ENCODE assay signal across 10 cellular contexts in genomic region chr1:178870944-178871343, GRCh38. TPM values are rescaled to one million over a fixed set of nuclear protein-coding genes. Genes with fewer than 3 reads are reported as not detected.
DNase-seq lines count a peak whose midpoint lies in the region; ATAC-seq, FAIRE-seq and TF ChIP-seq lines count a peak whose summit lies in the region.
"Had no signal": no experiment of that assay in that cellular context is flagged by ENCODE, and none has a peak within 500 bp of the region (broad histone marks: within the 10 kb centered on the region; RNA-seq: fewer than 3 reads in every experiment).

A gene with protein sequence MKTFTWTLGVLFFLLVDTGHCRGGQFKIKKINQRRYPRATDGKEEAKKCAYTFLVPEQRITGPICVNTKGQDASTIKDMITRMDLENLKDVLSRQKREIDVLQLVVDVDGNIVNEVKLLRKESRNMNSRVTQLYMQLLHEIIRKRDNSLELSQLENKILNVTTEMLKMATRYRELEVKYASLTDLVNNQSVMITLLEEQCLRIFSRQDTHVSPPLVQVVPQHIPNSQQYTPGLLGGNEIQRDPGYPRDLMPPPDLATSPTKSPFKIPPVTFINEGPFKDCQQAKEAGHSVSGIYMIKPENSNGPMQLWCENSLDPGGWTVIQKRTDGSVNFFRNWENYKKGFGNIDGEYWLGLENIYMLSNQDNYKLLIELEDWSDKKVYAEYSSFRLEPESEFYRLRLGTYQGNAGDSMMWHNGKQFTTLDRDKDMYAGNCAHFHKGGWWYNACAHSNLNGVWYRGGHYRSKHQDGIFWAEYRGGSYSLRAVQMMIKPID (minus strand): TSS chr1:178871077. CDS start chr1:178865776, 5,301 bp downstream.

- no peak within 1 kb of the TSS for H3K27ac ChIP-seq in AG04450 (ENCODE audit: low read depth, low read length)
- peak within 1 kb of the TSS; percentile 2 to 62 (median 55) for H3K27ac ChIP-seq in pancreas

- intact Hi-C loops in activated B cell treated with CpG ODN at 0.5 μM for 24 hours (cut with micrococcal nuclease) (loop anchor here (5.0 kb wide), 1 partner anchor 36 kb away; no protein-coding TSS in a partner anchor), left cardiac atrium (cut with DNase I) (no loop called here), pancreas (cut with DNase I) (no loop called here)

- CTCF ChIA-PET in AG04450 (lab: Charles Lee) (interaction anchor here (0.6 to 3.2 kb wide), 4 partner anchors 9 to 639 kb away, joined by 3 to 14 read pairs (median 4); no protein-coding TSS in a partner anchor), activated B cell treated with CpG ODN at 0.5 μM for 24 hours (lab: Charles Lee) (interaction anchor here (0.9 to 1.4 kb wide), 3 partner anchors 14 to 338 kb away, joined by 3 to 4 read pairs (median 3); no protein-coding TSS in a partner anchor)

- H3K27ac Mint-ChIP-seq in activated B cell treated with CpG ODN at 0.5 μM for 24 hours = peak within 1 kb of the TSS; percentile 77

- H3K36me3 ChIP-seq in pancreas = no peaks in the 10 kb centered on the region

- H3K27me3 ChIP-seq in AG04450 (ENCODE audit: control insufficient read depth, insufficient read depth, low read length) (no peaks in the 10 kb centered on the region), pancreas (no peaks in the 10 kb centered on the region)

- peaks cover 39% of the 10 kb centered on the region for H3K4me1 Mint-ChIP-seq in activated B cell treated with CpG ODN at 0.5 μM for 24 hours

- no peak within 1 kb of the TSS for H3K4me3 Mint-ChIP-seq in activated B cell treated with CpG ODN at 0.5 μM for 24 hours

- 13 to 20% methylated on average over 4 of the region's 4 CpGs for WGBS in pancreas, 2 donors

- no peak for FAIRE-seq in pancreas (lab: Jason Lieb, UNC)

- H3K4me1 ChIP-seq in pancreas = peaks cover 13 to 28% (median 16%) of the 10 kb centered on the region in 3 donors

- DNase-seq in AG04450 (ENCODE audit: low read depth, low spot score) (peak; percentile 39), activated B cell treated with CpG ODN at 0.5 μM for 24 hours (no peak), left cardiac atrium (no peak), pancreas (peak in 1 of 6 donors; percentile 13), SHP77 (lab: John Stamatoyannopoulos, UW) (no peak)
- no peak for DNase-seq in activated naive CD4-positive, alpha-beta T cell treated with Interleukin-2 at 50 U/mL for 16 hours
- DNase-seq: cerebellar nuclear complex had no signal

- TF ChIP-seq CTCF in AG04450 (IDR thresholded peaks at IDR 0.05; ENCODE audit: low read depth, low read length) (no peak), activated B cell treated with CpG ODN at 0.5 μM for 24 hours (IDR thresholded peaks at IDR 0.05) (no peak), pancreas (IDR thresholded peaks at IDR 0.05) (no peak)

- no peaks in the 10 kb centered on the region for H3K27me3 Mint-ChIP-seq in activated B cell treated with CpG ODN at 0.5 μM for 24 hours

- H3K4me3 ChIP-seq in AG04450 (ENCODE audit: low read depth, low read length) = peak within 1 kb of the TSS; percentile 3; the same call in 1 of the 2 replicates
- peak within 1 kb of the TSS in 3 of 4 donors; percentile 5 to 20 (median 6) for H3K4me3 ChIP-seq in pancreas

- peaks cover 56% of the 10 kb centered on the region for H3K36me3 Mint-ChIP-seq in activated B cell treated with CpG ODN at 0.5 μM for 24 hours (ENCODE audit: low read depth)

- no peaks in the 10 kb centered on the region for H3K9me3 Mint-ChIP-seq in activated B cell treated with CpG ODN at 0.5 μM for 24 hours

- H3K9me3 ChIP-seq in AG04450 (ENCODE audit: control insufficient read depth, insufficient read depth, low read length) (no peaks in the 10 kb centered on the region), pancreas (no peaks in the 10 kb centered on the region)

- POLR2A ChIA-PET in AG04450 (lab: Yijun Ruan, JAX) (interaction anchor here (0.9 kb wide), 1 partner anchor 91 kb away, joined by 3 read pairs; no protein-coding TSS in a partner anchor), activated B cell treated with CpG ODN at 0.5 μM for 24 hours (lab: Charles Lee) (interaction anchor here (0.5 to 0.7 kb wide), 2 partner anchors 193 to 209 kb away, joined by 4 to 6 read pairs; no protein-coding TSS in a partner anchor)

- ATAC-seq in activated B cell treated with CpG ODN at 0.5 μM for 24 hours (ENCODE audit: low read depth) (no peak), left cardiac atrium (peak; percentile 34 to 65), pancreas (peak in 3 of 4 donors; percentile 36 to 60 (median 54)), HG03565 (IDR thresholded peaks at IDR 0.05; ENCODE audit: unreplicated experiment) (no peak), HG03571 (IDR thresholded peaks at IDR 0.05; ENCODE audit: unreplicated experiment) (no peak)
- ATAC-seq: activated CD4-positive, CD25-positive, alpha-beta regulatory T cell treated with anti-CD3 and anti-CD28 coated beads, Interleukin-2, amount 50 U/mL, for 24 hours had no signal

RNA-seq across cellular contexts. Expression of the gene that starts here (rescaled TPM):
- polyA plus RNA-seq in AG04450 (2011; rRNA removed) (0.16 and 0.47 TPM in 2 replicates), pancreas (1 to 10 TPM; 2.5 to 9.5 TPM)
- 0.35 TPM in 1 of 2 replicates, not detected in the other for polyA minus RNA-seq in AG04450 (2011; rRNA and poly(A)+ RNA removed)
- total RNA-seq in activated B cell treated with CpG ODN at 0.5 μM for 24 hours (not detected in 2 replicates), left cardiac atrium (10 to 100 TPM; 14.3 to 19.0 TPM), pancreas (10 to 100 TPM in 1 of 6 donors, 1 to 10 TPM in 5; 2.9 to 10.1 (median 4.6) TPM)

Comparison
In these comparisons a context has a peak if more than half of its experiments do, and no peak if none do; other contexts are left out.
1. Peak in DNase-seq and H3K4me3 ChIP-seq in AG04450; RNA of the gene not detected or under 1 TPM.
2. ATAC-seq: peak in left cardiac atrium (2 of 2) and pancreas (3 of 4); none in activated B cell treated with CpG ODN at 0.5 μM for 24 hours (single experiment), HG03565 (single experiment) and HG03571 (single experiment).